In the genomic region with DNA sequence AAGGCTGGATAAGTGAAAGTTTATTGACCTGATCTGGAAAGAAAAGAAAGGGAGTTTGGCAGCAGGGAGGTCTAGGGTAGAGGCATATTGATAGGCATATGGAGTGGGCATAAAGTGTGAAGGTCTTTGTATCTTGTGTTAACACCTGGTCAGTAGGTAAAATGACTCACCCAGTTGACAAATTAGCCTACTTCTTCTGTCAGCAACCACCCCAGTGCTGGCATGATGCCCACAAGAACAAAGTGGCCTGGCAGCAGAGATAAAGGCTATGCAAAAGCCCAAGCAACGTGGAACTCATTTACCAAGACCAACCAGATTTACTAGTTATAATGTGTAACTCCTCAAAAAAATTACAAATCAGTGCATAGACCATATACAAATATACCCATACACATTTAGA, we compare ENCODE assay signal across 1 cellular context.
TF ChIP-seq lines count a peak whose summit lies in the region.

No MANE protein-coding gene starts in this region.

TF ChIP-seq in K562, 482 proteins besides CTCF, POLR2A, EP300 and RAD21:
- 0 out of 2 replicates have a peak, but pooled peaks have one; percentile 23 for TF ChIP-seq CBFA2T3 (IDR thresholded peaks at IDR 0.05)
- TF ChIP-seq NFIC (IDR thresholded peaks at IDR 0.05) = 0 out of 2 replicates have a peak, but pooled peaks have one; percentile 11
- TF ChIP-seq ZNF76 (CRISPR knock-in tag; IDR thresholded peaks at IDR 0.05; ENCODE audit: borderline replicate concordance) = no peak
- no peak for TF ChIP-seq ZNF589 (CRISPR knock-in tag; IDR thresholded peaks at IDR 0.05; ENCODE audit: low read depth)
- no peak for TF ChIP-seq COPS2 (conservative IDR thresholded peaks at IDR 0.05)
- no peak for TF ChIP-seq PTTG1 (tag; IDR thresholded peaks at IDR 0.05; ENCODE audit: low read depth)
